13 cellular contexts compared by ENCODE assay signal in the genomic region with DNA sequence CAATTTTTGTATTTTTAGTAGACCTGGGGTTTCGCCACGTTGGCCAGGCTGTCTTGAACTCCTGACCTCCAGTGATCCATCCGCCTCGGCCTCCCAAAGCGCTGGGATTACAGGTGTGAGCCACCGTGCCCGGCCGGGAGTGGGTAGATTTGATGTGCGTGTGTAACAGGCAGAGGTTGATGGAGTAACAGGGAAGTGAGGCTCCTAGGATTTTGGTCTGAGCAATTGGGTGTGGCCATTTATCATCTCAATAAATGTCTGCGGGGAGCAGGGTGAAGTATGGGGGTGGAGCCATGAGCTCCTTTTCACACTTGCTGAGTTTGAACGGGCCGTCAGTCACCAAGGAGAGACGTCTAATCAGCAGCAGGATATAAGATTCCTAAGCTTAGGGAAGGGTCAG. TPM values are rescaled to one million over a fixed set of nuclear protein-coding genes. Genes with fewer than 3 reads are reported as not detected.
DNase-seq lines count a peak whose midpoint lies in the region; ATAC-seq, FAIRE-seq and TF ChIP-seq lines count a peak whose summit lies in the region.
"Had no signal": no experiment of that assay in that cellular context is flagged by ENCODE, and none has a peak within 500 bp of the region (broad histone marks: within the 10 kb centered on the region; RNA-seq: fewer than 3 reads in every experiment).

No MANE protein-coding gene starts in this region.

- H3K4me3 Mint-ChIP-seq in natural killer cell = peak overlapping the region; percentile 90

- H3K27me3 ChIP-seq in DOHH2 (ENCODE audit: control insufficient read depth, low read length) = no peaks in the 10 kb centered on the region
- no peaks in the 10 kb centered on the region for H3K27me3 ChIP-seq in MG63
- no peaks in the 10 kb centered on the region for H3K27me3 ChIP-seq in bronchial epithelial cell (ENCODE audit: control insufficient read depth, insufficient read depth, low read length)
- H3K27me3 ChIP-seq: right atrium auricular region had no signal

- intact Hi-C loops in natural killer cell (cut with micrococcal nuclease) = no loop called here
- intact Hi-C loops in left ventricle myocardium superior (cut with micrococcal nuclease) = no loop called here

- DNase-seq in MG63 (no peak), bronchial epithelial cell (ENCODE audit: low read depth) (peak; percentile 33), natural killer cell (no peak), NCI-H2029 treated with DMSO at 0.1 percent for 48 hours (lab: John Stamatoyannopoulos, UW) (no peak), left ventricle myocardium superior (no peak), GM13976 (ENCODE audit: low spot score) (no peak)
- DNase-seq in activated CD4-positive, CD25-positive, alpha-beta regulatory T cell (lab: John Stamatoyannopoulos, UW) = no peak
- DNase-seq: activated gamma-delta T cell treated with Interleukin-2 at 50 U/mL for 16 hours had no signal

- no peaks in the 10 kb centered on the region for H3K9me3 Mint-ChIP-seq in natural killer cell

- H3K9me3 ChIP-seq in DOHH2 (ENCODE audit: control insufficient read depth, insufficient read depth, low read length) = no peaks in the 10 kb centered on the region
- H3K9me3 ChIP-seq in MG63 = no peaks in the 10 kb centered on the region
- H3K9me3 ChIP-seq: right atrium auricular region had no signal

- H3K36me3 ChIP-seq in DOHH2 (ENCODE audit: control insufficient read depth, low read length) = peaks cover 35% of the 10 kb centered on the region
- peaks cover 26% of the 10 kb centered on the region for H3K36me3 ChIP-seq in MG63
- H3K36me3 ChIP-seq in bronchial epithelial cell (ENCODE audit: control insufficient read depth, insufficient read depth, low read length) = peaks cover 6% of the 10 kb centered on the region

- FAIRE-seq in bronchial epithelial cell (lab: Jason Lieb, UNC) = no peak
- FAIRE-seq: frontal cortex, RCC 7860 had no signal

- H3K79me2 ChIP-seq in DOHH2 (ENCODE audit: control insufficient read depth, low read length) = peaks cover 54% of the 10 kb centered on the region

- H3K4me1 Mint-ChIP-seq in natural killer cell = peaks cover 44 to 54% of the 10 kb centered on the region in 2 donors

- H3K4me2 ChIP-seq in DOHH2 (ENCODE audit: low read length) = peak overlapping the region; percentile 74

- no peaks in the 10 kb centered on the region for H3K36me3 Mint-ChIP-seq in natural killer cell

- H3K9me2 ChIP-seq in DOHH2 (replicated peaks; ENCODE audit: control insufficient read depth, low read length) = no peaks in the 10 kb centered on the region

- H3K4me1 ChIP-seq in DOHH2 (ENCODE audit: control insufficient read depth, low read length) = peaks cover 54% of the 10 kb centered on the region

- in situ Hi-C loops in GM13976 (cut with MboI; ENCODE audit: low sequenced_read_pairs, unreplicated experiment) = no loop called here

- H4K20me1 ChIP-seq in DOHH2 (ENCODE audit: control insufficient read depth, insufficient read depth, low read depth, low read length) = peaks cover 11% of the 10 kb centered on the region; the same call in 1 of the 2 replicates

- no peak for ATAC-seq in natural killer cell
- ATAC-seq in left ventricle myocardium superior = no peak

- TF ChIP-seq CTCF in DOHH2 (IDR thresholded peaks at IDR 0.05; ENCODE audit: low read depth, low read length, poor library complexity, severe bottlenecking) (no peak), bronchial epithelial cell (IDR thresholded peaks at IDR 0.05; ENCODE audit: insufficient read depth, low read length, severe bottlenecking) (no peak), natural killer cell (IDR thresholded peaks at IDR 0.05) (no peak), GM13976 (IDR thresholded peaks at IDR 0.05; ENCODE audit: borderline replicate concordance, control extremely low read depth, extremely low read depth, insufficient read depth, missing control alignments) (no peak)

- peak overlapping the region in 1 of 2 donors; percentile 84 for H3K27ac Mint-ChIP-seq in natural killer cell

- H3K27ac ChIP-seq in DOHH2 (ENCODE audit: low read depth, low read length) = no peak overlapping the region
- H3K27ac ChIP-seq: KMS-11 had no signal

- peak overlapping the region; percentile 89 for H3K4me3 ChIP-seq in DOHH2 (ENCODE audit: low read length)
- H3K4me3 ChIP-seq in MG63 = peak overlapping the region; percentile 85
- no peak overlapping the region for H3K4me3 ChIP-seq in bronchial epithelial cell (ENCODE audit: low read depth, low read length)

- H3K27me3 Mint-ChIP-seq in natural killer cell (ENCODE audit: low read depth in 2 of 2) = no peaks in the 10 kb centered on the region

- H3F3A ChIP-seq in DOHH2 (ENCODE audit: control insufficient read depth, insufficient read depth) = peaks cover 13% of the 10 kb centered on the region

RNA-seq across cellular contexts. Expression of gene REXO4, which starts 1.2 kb away (rescaled TPM):
- 32.8 and 36.0 TPM in 2 replicates for total RNA-seq in MG63 (2014; rRNA removed; shearing (Covaris generic); ENCODE audit: low replicate concordance)
- total RNA-seq in bronchial epithelial cell = 13.7 and 15.5 TPM in 2 replicates
- 10 to 100 TPM; 14.2 to 21.6 (median 18.8) TPM for total RNA-seq in natural killer cell
- total RNA-seq in left ventricle myocardium superior = 18.7 TPM

RNA-seq across cellular contexts. Expression of gene ADAMTS13, which starts 3.2 kb away (rescaled TPM):
- 1.1 and 2.0 TPM in 2 replicates for total RNA-seq in MG63 (2014; rRNA removed; shearing (Covaris generic); ENCODE audit: low replicate concordance)
- total RNA-seq in bronchial epithelial cell (0.53 and 1.0 TPM in 2 replicates), natural killer cell (1 to 10 TPM; 2.3 to 3.0 (median 2.8) TPM), left ventricle myocardium superior (3.1 TPM)

RNA-seq across cellular contexts. Expression of gene CACFD1, which starts 40.8 kb away (rescaled TPM):
- 3.9 and 5.6 TPM in 2 replicates for total RNA-seq in MG63 (2014; rRNA removed; shearing (Covaris generic); ENCODE audit: low replicate concordance)
- total RNA-seq in bronchial epithelial cell = 5.5 and 9.2 TPM in 2 replicates
- 1 to 10 TPM; 4.5 to 8.3 (median 5.4) TPM for total RNA-seq in natural killer cell
- 11.8 TPM for total RNA-seq in left ventricle myocardium superior

RNA-seq across cellular contexts. Expression of gene STKLD1, which starts 42.8 kb away (rescaled TPM):
- total RNA-seq in MG63 (2014; rRNA removed; shearing (Covaris generic); ENCODE audit: low replicate concordance) = not detected in 2 replicates
- under 0.01 and 0.38 TPM in 2 replicates for total RNA-seq in bronchial epithelial cell
- total RNA-seq in natural killer cell = 1 to 10 TPM in 2 of 3 donors, under 1 TPM in 1; 0.53 to 2.9 (median 1.1) TPM
- 0.17 TPM for total RNA-seq in left ventricle myocardium superior

RNA-seq across cellular contexts. Expression of gene SURF4, which starts 43.1 kb away (rescaled TPM):
- total RNA-seq in MG63 (2014; rRNA removed; shearing (Covaris generic); ENCODE audit: low replicate concordance) = 301 and 417 TPM in 2 replicates
- total RNA-seq in bronchial epithelial cell (269 and 295 TPM in 2 replicates), natural killer cell (100 to 1,000 TPM; 111 to 135 (median 114) TPM), left ventricle myocardium superior (66.5 TPM)
